In genomic region chr21:35026617-35027557, GRCh38 we compare ENCODE assay signal across 8 cellular contexts. TPM values are rescaled to one million over a fixed set of nuclear protein-coding genes. Genes with fewer than 3 reads are reported as not detected.
A peak's percentile ranks its signal among the peaks of the same experiment; 100 is the strongest.
DNase-seq lines count a peak whose midpoint lies in the region; ATAC-seq and TF ChIP-seq lines count a peak whose summit lies in the region.

No MANE protein-coding gene starts in this region.

- H3K36me3 Mint-ChIP-seq in activated CD8-positive, alpha-beta T cell treated with anti-CD3 and anti-CD28 coated beads, Interleukin-2, amount 10 ng/mL, durations not matched to agents 7 days and 5 days (ENCODE audit: low read depth): peaks cover 15% of the 10 kb centered on the region
- H3K36me3 Mint-ChIP-seq in naive thymus-derived CD8-positive, alpha-beta T cell: peaks cover 0 to 13% (median 13%) of the 10 kb centered on the region in 3 donors

- H3K9me3 Mint-ChIP-seq in activated CD8-positive, alpha-beta T cell treated with anti-CD3 and anti-CD28 coated beads, Interleukin-2, amount 10 ng/mL, durations not matched to agents 7 days and 5 days (ENCODE audit: insufficient read depth): no peaks in the 10 kb centered on the region
- H3K9me3 Mint-ChIP-seq in naive thymus-derived CD8-positive, alpha-beta T cell: no peaks in the 10 kb centered on the region
- H3K9me3 Mint-ChIP-seq in stimulated activated naive CD8-positive, alpha-beta T cell treated with anti-CD3 and anti-CD28 coated beads, Interleukin-15, amount 100 ng/mL, for 72 hours: peaks cover 0 to 3% of the 10 kb centered on the region in 2 donors

- peaks cover 63% of the 10 kb centered on the region for H3K4me1 Mint-ChIP-seq in activated CD8-positive, alpha-beta T cell treated with anti-CD3 and anti-CD28 coated beads, Interleukin-2, amount 10 ng/mL, durations not matched to agents 7 days and 5 days (ENCODE audit: low read depth)
- H3K4me1 Mint-ChIP-seq in naive thymus-derived CD8-positive, alpha-beta T cell: peaks cover 50 to 94% (median 92%) of the 10 kb centered on the region in 4 donors
- peaks cover 84% of the 10 kb centered on the region for H3K4me1 Mint-ChIP-seq in stimulated activated naive CD8-positive, alpha-beta T cell treated with anti-CD3 and anti-CD28 coated beads, Interleukin-15, amount 100 ng/mL, for 72 hours

- DNase-seq in CD1c-positive myeloid dendritic cell (ENCODE audit: extremely low spot score) (peak; percentile 90), M059J (ENCODE audit: low read depth) (peak; percentile 74), erythroblast (lab: John Stamatoyannopoulos, UW) (peak; percentile 95 to 97), GOT3 (lab: John Stamatoyannopoulos, UW) (no peak)
- peak; percentile 91 for DNase-seq in activated CD8-positive, alpha-beta T cell treated with anti-CD3 and anti-CD28 coated beads, Interleukin-2, amount 10 ng/mL, durations not matched to agents 7 days and 5 days
- DNase-seq in naive thymus-derived CD8-positive, alpha-beta T cell: peak; percentile 72 to 93 (median 85)
- peak; percentile 79 to 83 for DNase-seq in stimulated activated naive CD8-positive, alpha-beta T cell treated with anti-CD3 and anti-CD28 coated beads, Interleukin-15, amount 100 ng/mL, for 72 hours

- POLR2A ChIA-PET in activated CD8-positive, alpha-beta T cell treated with anti-CD3 and anti-CD28 coated beads, Interleukin-2, amount 10 ng/mL, durations not matched to agents 7 days and 5 days (lab: Charles Lee): interaction anchor here (0.7 to 3.1 kb wide), 16 partner anchors 9 to 138 kb away, joined by 3 to 56 read pairs (median 4); no protein-coding TSS in a partner anchor
- POLR2A ChIA-PET in naive thymus-derived CD8-positive, alpha-beta T cell (lab: Charles Lee): interaction anchor here (0.8 to 7.6 kb wide), 15 partner anchors 10 to 477 kb away, joined by 3 to 139 read pairs (median 7); partner anchors contain the start of gene RUNX1

- peak overlapping the region; percentile 99 for H3K27ac Mint-ChIP-seq in activated CD8-positive, alpha-beta T cell treated with anti-CD3 and anti-CD28 coated beads, Interleukin-2, amount 10 ng/mL, durations not matched to agents 7 days and 5 days
- H3K27ac Mint-ChIP-seq in naive thymus-derived CD8-positive, alpha-beta T cell: peak overlapping the region; percentile 97 to 100 (median 99)
- H3K27ac Mint-ChIP-seq in stimulated activated naive CD8-positive, alpha-beta T cell treated with anti-CD3 and anti-CD28 coated beads, Interleukin-15, amount 100 ng/mL, for 72 hours: peak overlapping the region; percentile 96 to 97

- ATAC-seq in GM21423 (IDR thresholded peaks at IDR 0.05; ENCODE audit: unreplicated experiment): peak; percentile 81
- peak; percentile 93 for ATAC-seq in activated CD8-positive, alpha-beta T cell treated with anti-CD3 and anti-CD28 coated beads, Interleukin-2, amount 10 ng/mL, durations not matched to agents 7 days and 5 days
- peak; percentile 89 to 93 for ATAC-seq in naive thymus-derived CD8-positive, alpha-beta T cell
- ATAC-seq in stimulated activated naive CD8-positive, alpha-beta T cell treated with anti-CD3 and anti-CD28 coated beads, Interleukin-15, amount 100 ng/mL, for 72 hours: peak; percentile 89

- peak overlapping the region; percentile 79 for H3K4me3 Mint-ChIP-seq in activated CD8-positive, alpha-beta T cell treated with anti-CD3 and anti-CD28 coated beads, Interleukin-2, amount 10 ng/mL, durations not matched to agents 7 days and 5 days
- peak overlapping the region; percentile 75 to 95 (median 91) for H3K4me3 Mint-ChIP-seq in naive thymus-derived CD8-positive, alpha-beta T cell
- H3K4me3 Mint-ChIP-seq in stimulated activated naive CD8-positive, alpha-beta T cell treated with anti-CD3 and anti-CD28 coated beads, Interleukin-15, amount 100 ng/mL, for 72 hours: peak overlapping the region; percentile 80 to 89

- H3K27me3 Mint-ChIP-seq in activated CD8-positive, alpha-beta T cell treated with anti-CD3 and anti-CD28 coated beads, Interleukin-2, amount 10 ng/mL, durations not matched to agents 7 days and 5 days (ENCODE audit: low read depth): peaks cover 3% of the 10 kb centered on the region
- no peaks in the 10 kb centered on the region for H3K27me3 Mint-ChIP-seq in naive thymus-derived CD8-positive, alpha-beta T cell
- H3K27me3 Mint-ChIP-seq in stimulated activated naive CD8-positive, alpha-beta T cell treated with anti-CD3 and anti-CD28 coated beads, Interleukin-15, amount 100 ng/mL, for 72 hours: no peaks in the 10 kb centered on the region

- TF ChIP-seq POLR2A in erythroblast (IDR thresholded peaks at IDR 0.05; ENCODE audit: low read length): peak; percentile 66

- CTCF ChIA-PET in activated CD8-positive, alpha-beta T cell treated with anti-CD3 and anti-CD28 coated beads, Interleukin-2, amount 10 ng/mL, durations not matched to agents 7 days and 5 days (lab: Charles Lee): interaction anchor here (0.6 to 5.5 kb wide), 20 partner anchors 10 to 139 kb away, joined by 3 to 39 read pairs (median 4); no protein-coding TSS in a partner anchor

RNA-seq across cellular contexts. Expression of gene RUNX1, which starts 22.2 kb away (rescaled TPM):
- 13.8 and 43.1 TPM in 2 replicates for total RNA-seq in M059J (2014; rRNA removed; shearing (Covaris generic))
- 10 to 100 TPM; 10.4 to 10.6 TPM for total RNA-seq in activated CD8-positive, alpha-beta T cell treated with anti-CD3 and anti-CD28 coated beads, Interleukin-2, amount 10 ng/mL, durations not matched to agents 7 days and 5 days
- total RNA-seq in naive thymus-derived CD8-positive, alpha-beta T cell: 10 to 100 TPM; 67.1 to 69.0 TPM
- polyA plus RNA-seq in naive thymus-derived CD8-positive, alpha-beta T cell: 10 to 100 TPM; 13.1 to 22.6 (median 15.1) TPM
